1 cellular context compared by ENCODE assay signal in the genomic region with DNA sequence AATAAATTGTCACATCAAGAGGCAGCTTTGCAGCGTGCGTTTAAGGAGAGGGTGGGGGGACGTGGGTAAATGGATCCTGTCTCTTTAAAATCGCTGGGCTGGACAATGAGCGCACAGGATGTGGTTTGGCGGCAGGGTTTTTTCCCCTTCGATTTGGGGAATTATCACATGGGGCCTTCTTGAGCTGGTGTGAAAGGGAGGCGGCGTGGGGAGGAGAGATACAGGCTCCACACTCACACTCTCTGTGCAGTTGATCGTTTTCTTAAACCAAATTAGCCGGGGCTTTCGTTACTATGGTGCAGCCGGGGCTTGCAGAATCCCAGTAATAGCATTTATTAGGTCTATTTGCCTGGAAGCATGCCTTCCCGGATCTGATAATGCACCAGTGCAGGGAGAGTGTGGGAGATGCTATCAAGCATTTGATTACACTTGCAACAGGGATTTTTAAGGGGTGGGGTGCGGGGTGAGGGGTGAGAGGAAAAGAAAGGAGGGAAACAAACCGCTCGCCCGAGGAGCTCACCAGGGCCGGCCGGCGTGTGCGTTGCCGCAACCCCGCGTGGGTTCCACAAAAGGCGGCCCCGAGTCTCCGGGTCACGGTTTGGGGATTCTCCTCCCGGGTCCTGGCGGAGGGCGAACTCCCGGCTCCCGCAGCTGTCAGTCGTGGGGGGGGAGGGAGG.
TF ChIP-seq lines count a peak whose summit lies in the region.

No MANE protein-coding gene starts in this region.

TF ChIP-seq in HepG2, 621 proteins besides CTCF, POLR2A, EP300 and RAD21 (continued from another document and continues in another):
- TF ChIP-seq TFDP1 (CRISPR knock-in tag; IDR thresholded peaks at IDR 0.05; ENCODE audit: borderline replicate concordance) (peak; percentile 32; the same call in 1 of the 2 replicates), FOXO1 (CRISPR knock-in tag; IDR thresholded peaks at IDR 0.05) (no peak), ZSCAN29 (CRISPR knock-in tag; conservative IDR thresholded peaks at IDR 0.05) (no peak), ZNF878 (CRISPR knock-in tag; IDR thresholded peaks at IDR 0.05) (0 out of 2 replicates have a peak, but pooled peaks have one; percentile 4), PCBP1 (IDR thresholded peaks at IDR 0.05; ENCODE audit: borderline replicate concordance, low read depth, low read length) (peak; percentile 79; the same call in 1 of the 2 replicates), MTF1 (CRISPR knock-in tag; IDR thresholded peaks at IDR 0.05) (0 out of 2 replicates have a peak, but pooled peaks have one; percentile 25), NKX3-1 (CRISPR knock-in tag; IDR thresholded peaks at IDR 0.05) (0 out of 2 replicates have a peak, but pooled peaks have one; percentile 18), SMAD3 (CRISPR knock-in tag; IDR thresholded peaks at IDR 0.05) (no peak), CREM (IDR thresholded peaks at IDR 0.05) (0 out of 2 replicates have a peak, but pooled peaks have one; percentile 11), CREM (CRISPR knock-in tag; IDR thresholded peaks at IDR 0.05) (no peak), ZNF781 (CRISPR knock-in tag; IDR thresholded peaks at IDR 0.05; ENCODE audit: borderline replicate concordance, not compliant biosample characterization) (peak; percentile 41), HMG20B (CRISPR knock-in tag; conservative IDR thresholded peaks at IDR 0.05) (no peak; the same call in 1 of the 2 replicates), ZFP36L2 (CRISPR knock-in tag; IDR thresholded peaks at IDR 0.05) (no peak), ZFP37 (CRISPR knock-in tag; IDR thresholded peaks at IDR 0.05; ENCODE audit: borderline replicate concordance) (peak; percentile 28; the same call in 1 of the 2 replicates), ONECUT2 (CRISPR knock-in tag; IDR thresholded peaks at IDR 0.05) (peak; percentile 31; the same call in 1 of the 2 replicates), SAP130 (CRISPR knock-in tag; IDR thresholded peaks at IDR 0.05; ENCODE audit: low read depth) (peak; percentile 40; the same call in 1 of the 2 replicates), ZNF337 (CRISPR knock-in tag; IDR thresholded peaks at IDR 0.05; ENCODE audit: borderline replicate concordance, low read depth) (no peak), DRAP1 (CRISPR knock-in tag; IDR thresholded peaks at IDR 0.05) (0 out of 2 replicates have a peak, but pooled peaks have one; percentile 27), GFI1 (CRISPR knock-in tag; IDR thresholded peaks at IDR 0.05; ENCODE audit: borderline replicate concordance) (0 out of 2 replicates have a peak, but pooled peaks have one; percentile 36), ZNF891 (CRISPR knock-in tag; IDR thresholded peaks at IDR 0.05) (no peak), FOXA3 (CRISPR knock-in tag; IDR thresholded peaks at IDR 0.05) (0 out of 2 replicates have a peak, but pooled peaks have one; percentile 8), XRCC5 (optimal IDR thresholded peaks at IDR 0.05; ENCODE audit: low read length) (no peak), CHD4 (IDR thresholded peaks at IDR 0.05; ENCODE audit: borderline replicate concordance, low read length) (0 out of 2 replicates have a peak, but pooled peaks have one; percentile 2), FOSL2 (CRISPR knock-in tag; IDR thresholded peaks at IDR 0.05) (0 out of 2 replicates have a peak, but pooled peaks have one; percentile 4), ETV5 (CRISPR knock-in tag; IDR thresholded peaks at IDR 0.05; ENCODE audit: borderline replicate concordance) (peak; percentile 64), ZNF12 (CRISPR knock-in tag; IDR thresholded peaks at IDR 0.05) (0 out of 2 replicates have a peak, but pooled peaks have one; percentile 7), ZNF607 (CRISPR knock-in tag; IDR thresholded peaks at IDR 0.05; ENCODE audit: borderline replicate concordance) (0 out of 2 replicates have a peak, but pooled peaks have one; percentile 43), ZNF558 (CRISPR knock-in tag; IDR thresholded peaks at IDR 0.05; ENCODE audit: borderline replicate concordance) (0 out of 2 replicates have a peak, but pooled peaks have one; percentile 28), BRD4 (CRISPR knock-in tag; IDR thresholded peaks at IDR 0.05) (peak; percentile 29; the same call in 1 of the 2 replicates), ZMAT3 (CRISPR knock-in tag; conservative IDR thresholded peaks at IDR 0.05) (0 out of 2 replicates have a peak, but pooled peaks have one; percentile 7), ZNF512 (CRISPR knock-in tag; IDR thresholded peaks at IDR 0.05) (no peak), CCAR2 (optimal IDR thresholded peaks at IDR 0.05; ENCODE audit: low read depth, low read length) (peak; percentile 80), POLR2AphosphoS5 (IDR thresholded peaks at IDR 0.05; ENCODE audit: low read depth, low read length) (peak; percentile 40; the same call in 1 of the 2 replicates)
- TF ChIP-seq, protein P1, sequence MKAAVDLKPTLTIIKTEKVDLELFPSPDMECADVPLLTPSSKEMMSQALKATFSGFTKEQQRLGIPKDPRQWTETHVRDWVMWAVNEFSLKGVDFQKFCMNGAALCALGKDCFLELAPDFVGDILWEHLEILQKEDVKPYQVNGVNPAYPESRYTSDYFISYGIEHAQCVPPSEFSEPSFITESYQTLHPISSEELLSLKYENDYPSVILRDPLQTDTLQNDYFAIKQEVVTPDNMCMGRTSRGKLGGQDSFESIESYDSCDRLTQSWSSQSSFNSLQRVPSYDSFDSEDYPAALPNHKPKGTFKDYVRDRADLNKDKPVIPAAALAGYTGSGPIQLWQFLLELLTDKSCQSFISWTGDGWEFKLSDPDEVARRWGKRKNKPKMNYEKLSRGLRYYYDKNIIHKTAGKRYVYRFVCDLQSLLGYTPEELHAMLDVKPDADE (CRISPR knock-in tag; IDR thresholded peaks at IDR 0.05) = 0 out of 2 replicates have a peak, but pooled peaks have one; percentile 28
- TF ChIP-seq, protein P2, sequence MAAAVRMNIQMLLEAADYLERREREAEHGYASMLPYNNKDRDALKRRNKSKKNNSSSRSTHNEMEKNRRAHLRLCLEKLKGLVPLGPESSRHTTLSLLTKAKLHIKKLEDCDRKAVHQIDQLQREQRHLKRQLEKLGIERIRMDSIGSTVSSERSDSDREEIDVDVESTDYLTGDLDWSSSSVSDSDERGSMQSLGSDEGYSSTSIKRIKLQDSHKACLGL (CRISPR knock-in tag; IDR thresholded peaks at IDR 0.05) = no peak
- TF ChIP-seq, protein P3, sequence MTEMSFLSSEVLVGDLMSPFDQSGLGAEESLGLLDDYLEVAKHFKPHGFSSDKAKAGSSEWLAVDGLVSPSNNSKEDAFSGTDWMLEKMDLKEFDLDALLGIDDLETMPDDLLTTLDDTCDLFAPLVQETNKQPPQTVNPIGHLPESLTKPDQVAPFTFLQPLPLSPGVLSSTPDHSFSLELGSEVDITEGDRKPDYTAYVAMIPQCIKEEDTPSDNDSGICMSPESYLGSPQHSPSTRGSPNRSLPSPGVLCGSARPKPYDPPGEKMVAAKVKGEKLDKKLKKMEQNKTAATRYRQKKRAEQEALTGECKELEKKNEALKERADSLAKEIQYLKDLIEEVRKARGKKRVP (CRISPR knock-in tag; IDR thresholded peaks at IDR 0.05) = 0 out of 4 replicates have a peak, but pooled peaks of 1 of the 2 experiments have one; percentile 18
- TF ChIP-seq, protein P4, sequence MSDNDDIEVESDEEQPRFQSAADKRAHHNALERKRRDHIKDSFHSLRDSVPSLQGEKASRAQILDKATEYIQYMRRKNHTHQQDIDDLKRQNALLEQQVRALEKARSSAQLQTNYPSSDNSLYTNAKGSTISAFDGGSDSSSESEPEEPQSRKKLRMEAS (IDR thresholded peaks at IDR 0.05) = peak; percentile 69; the same call in 1 of the 2 replicates
- TF ChIP-seq, protein P5, sequence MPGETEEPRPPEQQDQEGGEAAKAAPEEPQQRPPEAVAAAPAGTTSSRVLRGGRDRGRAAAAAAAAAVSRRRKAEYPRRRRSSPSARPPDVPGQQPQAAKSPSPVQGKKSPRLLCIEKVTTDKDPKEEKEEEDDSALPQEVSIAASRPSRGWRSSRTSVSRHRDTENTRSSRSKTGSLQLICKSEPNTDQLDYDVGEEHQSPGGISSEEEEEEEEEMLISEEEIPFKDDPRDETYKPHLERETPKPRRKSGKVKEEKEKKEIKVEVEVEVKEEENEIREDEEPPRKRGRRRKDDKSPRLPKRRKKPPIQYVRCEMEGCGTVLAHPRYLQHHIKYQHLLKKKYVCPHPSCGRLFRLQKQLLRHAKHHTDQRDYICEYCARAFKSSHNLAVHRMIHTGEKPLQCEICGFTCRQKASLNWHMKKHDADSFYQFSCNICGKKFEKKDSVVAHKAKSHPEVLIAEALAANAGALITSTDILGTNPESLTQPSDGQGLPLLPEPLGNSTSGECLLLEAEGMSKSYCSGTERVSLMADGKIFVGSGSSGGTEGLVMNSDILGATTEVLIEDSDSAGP (CRISPR knock-in tag; IDR thresholded peaks at IDR 0.05; ENCODE audit: borderline replicate concordance) = peak; percentile 99
- TF ChIP-seq, protein P6, sequence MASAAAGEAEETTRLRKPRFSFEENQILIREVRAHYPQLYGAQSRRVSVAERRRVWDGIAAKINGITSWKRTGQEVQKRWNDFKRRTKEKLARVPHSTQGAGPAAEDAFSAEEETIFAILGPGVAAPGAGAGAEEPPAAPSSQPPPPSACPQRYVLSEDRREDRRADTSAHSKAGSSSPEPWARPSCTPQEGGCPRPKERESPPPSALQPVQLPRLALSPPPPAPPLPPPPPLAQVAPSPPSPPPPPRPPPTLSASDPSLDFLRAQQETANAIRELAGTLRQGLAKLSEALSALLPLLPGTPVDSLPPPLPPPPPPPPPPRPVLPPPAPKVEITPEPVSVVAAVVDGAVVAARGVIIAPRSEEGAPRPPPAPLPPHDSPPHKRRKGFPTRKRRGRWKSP (CRISPR knock-in tag; IDR thresholded peaks at IDR 0.05) = peak; percentile 24; the same call in 1 of the 2 replicates
- TF ChIP-seq, protein P7, sequence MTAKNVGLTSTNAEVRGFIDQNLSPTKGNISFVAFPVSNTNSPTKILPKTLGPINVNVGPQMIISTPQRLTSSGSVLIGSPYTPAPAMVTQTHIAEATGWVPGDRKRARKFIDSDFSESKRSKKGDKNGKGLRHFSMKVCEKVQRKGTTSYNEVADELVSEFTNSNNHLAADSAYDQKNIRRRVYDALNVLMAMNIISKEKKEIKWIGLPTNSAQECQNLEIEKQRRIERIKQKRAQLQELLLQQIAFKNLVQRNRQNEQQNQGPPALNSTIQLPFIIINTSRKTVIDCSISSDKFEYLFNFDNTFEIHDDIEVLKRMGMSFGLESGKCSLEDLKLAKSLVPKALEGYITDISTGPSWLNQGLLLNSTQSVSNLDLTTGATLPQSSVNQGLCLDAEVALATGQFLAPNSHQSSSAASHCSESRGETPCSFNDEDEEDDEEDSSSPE (CRISPR knock-in tag; IDR thresholded peaks at IDR 0.05) = peak; percentile 55; the same call in 1 of the 2 replicates
- TF ChIP-seq, protein P8, sequence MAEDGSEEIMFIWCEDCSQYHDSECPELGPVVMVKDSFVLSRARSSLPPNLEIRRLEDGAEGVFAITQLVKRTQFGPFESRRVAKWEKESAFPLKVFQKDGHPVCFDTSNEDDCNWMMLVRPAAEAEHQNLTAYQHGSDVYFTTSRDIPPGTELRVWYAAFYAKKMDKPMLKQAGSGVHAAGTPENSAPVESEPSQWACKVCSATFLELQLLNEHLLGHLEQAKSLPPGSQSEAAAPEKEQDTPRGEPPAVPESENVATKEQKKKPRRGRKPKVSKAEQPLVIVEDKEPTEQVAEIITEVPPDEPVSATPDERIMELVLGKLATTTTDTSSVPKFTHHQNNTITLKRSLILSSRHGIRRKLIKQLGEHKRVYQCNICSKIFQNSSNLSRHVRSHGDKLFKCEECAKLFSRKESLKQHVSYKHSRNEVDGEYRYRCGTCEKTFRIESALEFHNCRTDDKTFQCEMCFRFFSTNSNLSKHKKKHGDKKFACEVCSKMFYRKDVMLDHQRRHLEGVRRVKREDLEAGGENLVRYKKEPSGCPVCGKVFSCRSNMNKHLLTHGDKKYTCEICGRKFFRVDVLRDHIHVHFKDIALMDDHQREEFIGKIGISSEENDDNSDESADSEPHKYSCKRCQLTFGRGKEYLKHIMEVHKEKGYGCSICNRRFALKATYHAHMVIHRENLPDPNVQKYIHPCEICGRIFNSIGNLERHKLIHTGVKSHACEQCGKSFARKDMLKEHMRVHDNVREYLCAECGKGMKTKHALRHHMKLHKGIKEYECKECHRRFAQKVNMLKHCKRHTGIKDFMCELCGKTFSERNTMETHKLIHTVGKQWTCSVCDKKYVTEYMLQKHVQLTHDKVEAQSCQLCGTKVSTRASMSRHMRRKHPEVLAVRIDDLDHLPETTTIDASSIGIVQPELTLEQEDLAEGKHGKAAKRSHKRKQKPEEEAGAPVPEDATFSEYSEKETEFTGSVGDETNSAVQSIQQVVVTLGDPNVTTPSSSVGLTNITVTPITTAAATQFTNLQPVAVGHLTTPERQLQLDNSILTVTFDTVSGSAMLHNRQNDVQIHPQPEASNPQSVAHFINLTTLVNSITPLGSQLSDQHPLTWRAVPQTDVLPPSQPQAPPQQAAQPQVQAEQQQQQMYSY (CRISPR knock-in tag; IDR thresholded peaks at IDR 0.05) = peak; percentile 66; the same call in 1 of the 2 replicates
- TF ChIP-seq, protein P9, sequence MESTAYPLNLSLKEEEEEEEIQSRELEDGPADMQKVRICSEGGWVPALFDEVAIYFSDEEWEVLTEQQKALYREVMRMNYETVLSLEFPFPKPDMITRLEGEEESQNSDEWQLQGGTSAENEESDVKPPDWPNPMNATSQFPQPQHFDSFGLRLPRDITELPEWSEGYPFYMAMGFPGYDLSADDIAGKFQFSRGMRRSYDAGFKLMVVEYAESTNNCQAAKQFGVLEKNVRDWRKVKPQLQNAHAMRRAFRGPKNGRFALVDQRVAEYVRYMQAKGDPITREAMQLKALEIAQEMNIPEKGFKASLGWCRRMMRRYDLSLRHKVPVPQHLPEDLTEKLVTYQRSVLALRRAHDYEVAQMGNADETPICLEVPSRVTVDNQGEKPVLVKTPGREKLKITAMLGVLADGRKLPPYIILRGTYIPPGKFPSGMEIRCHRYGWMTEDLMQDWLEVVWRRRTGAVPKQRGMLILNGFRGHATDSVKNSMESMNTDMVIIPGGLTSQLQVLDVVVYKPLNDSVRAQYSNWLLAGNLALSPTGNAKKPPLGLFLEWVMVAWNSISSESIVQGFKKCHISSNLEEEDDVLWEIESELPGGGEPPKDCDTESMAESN (CRISPR knock-in tag; conservative IDR thresholded peaks at IDR 0.05) = no peak
